Comparison of ENCODE assay signal across 19 cellular contexts in genomic region chr1:24864409-24864808, GRCh38.
DNase-seq lines count a peak whose midpoint lies in the region; ATAC-seq, FAIRE-seq and TF ChIP-seq lines count a peak whose summit lies in the region.
"Had no signal": no experiment of that assay in that cellular context is flagged by ENCODE, and none has a peak within 500 bp of the region (broad histone marks: within the 10 kb centered on the region; RNA-seq: fewer than 3 reads in every experiment).

No MANE protein-coding gene starts in this region.

- no peaks in the 10 kb centered on the region for H3K36me3 Mint-ChIP-seq in activated T-cell treated with anti-CD3 and anti-CD28 coated beads, Interleukin-2, amount 50 U/mL, for 72 hours (ENCODE audit: insufficient read depth in 2 of 2)

- DNase-seq in GM13976 (ENCODE audit: low spot score) = peak; percentile 35
- DNase-seq in NOMO-1 treated with dmso at 0.1 percent for 144 hours (lab: John Stamatoyannopoulos, UW; ENCODE audit: unreplicated experiment) = peak; percentile 72
- DNase-seq in H1 (ENCODE audit: low read depth in 1 of 2, low spot score in 2 of 2) = no peak
- DNase-seq in neuronal stem cell (ENCODE audit: low spot score) = no peak
- no peak for DNase-seq in NCI-H1092 (lab: John Stamatoyannopoulos, UW)
- DNase-seq in activated T-cell treated with anti-CD3 and anti-CD28 coated beads, Interleukin-2, amount 50 U/mL, for 72 hours = no peak
- no peak for DNase-seq in NCI-H446 (lab: John Stamatoyannopoulos, UW)
- DNase-seq: activated CD4-positive, alpha-beta T cell treated with anti-CD3 and anti-CD28 coated beads, Interleukin-2, amount 50 U/mL, for 48 hours; DMS53; gastrocnemius medialis; NCI-H1417 treated with DMSO at 0.1 percent for 48 hours; NCI-H524; T1000; thyroid gland had no signal

- H3K23ac ChIP-seq in H1 (ENCODE audit: insufficient read length) = no peak overlapping the region
- H3K23ac ChIP-seq in neuronal stem cell (ENCODE audit: low read depth, low read length, poor library complexity) = no peak overlapping the region

- 44% methylated on average over 6 of the region's 6 CpGs; no CpG with 5 or more reads in 1 of the 2 experiments for WGBS in H1 (ENCODE audit: extremely low coverage in 1 of 2, insufficient coverage in 1 of 2, insufficient read length in 1 of 2, insufficient replicate concordance in 2 of 2, low coverage in 1 of 2, low lambda C conversion rate in 2 of 2, missing lambda C conversion rate in 1 of 2), 2 experiments
- no CpG with 5 or more reads among the region's 6 CpGs for WGBS in neuronal stem cell (ENCODE audit: extremely low coverage in 2 of 2, insufficient read length in 2 of 2, insufficient replicate concordance in 1 of 2), 2 donors

- H3K4ac ChIP-seq in H1 (replicated peaks; ENCODE audit: insufficient read length, low read depth, low read length) (no peak overlapping the region), neuronal stem cell (ENCODE audit: low read length) (no peak overlapping the region)

- H3K9me3 ChIP-seq in H1 (ENCODE audit: insufficient read depth in 2 of 2, low read depth in 1 of 2, low read length in 1 of 2) = no peaks in the 10 kb centered on the region
- H3K9me3 ChIP-seq in neuronal stem cell (replicated peaks in 1 of 2; ENCODE audit: control insufficient read depth in 2 of 2, insufficient read depth in 1 of 2, low read depth in 1 of 2, low read length in 2 of 2) = no peaks in the 10 kb centered on the region
- H3K9me3 ChIP-seq: gastrocnemius medialis, thyroid gland had no signal

- POLR2A ChIA-PET in H1 (lab: Charles Lee; ENCODE audit: partially characterized antibody) = interaction anchor here (1.2 to 1.9 kb wide), 2 partner anchors 14 to 17 kb away, joined by 3 to 6 read pairs; no protein-coding TSS in a partner anchor

- H3K36me3 ChIP-seq in H1 (ENCODE audit: control insufficient read depth in 2 of 4, insufficient read depth in 4 of 4, low read length in 3 of 4) = no peaks in the 10 kb centered on the region
- no peaks in the 10 kb centered on the region for H3K36me3 ChIP-seq in neuronal stem cell (replicated peaks in 1 of 2; ENCODE audit: control insufficient read depth in 2 of 2, insufficient read depth in 2 of 2, low read length in 2 of 2)
- H3K36me3 ChIP-seq: gastrocnemius medialis, thyroid gland had no signal

- TF ChIP-seq RAD21 in H1 (IDR thresholded peaks at IDR 0.05 in 1 of 2, conservative IDR thresholded peaks at IDR 0.05 in 1 of 2; ENCODE audit: low read depth in 2 of 2, low read length in 2 of 2) = no peak; a peak in 1 of 4 replicates

- H3K27me3 ChIP-seq in H1 (replicated peaks in 1 of 4; ENCODE audit: control insufficient read depth in 3 of 4, extremely low read depth in 1 of 4, insufficient read depth in 3 of 4, low read length in 3 of 4) (peaks cover 0 to 6% (median 0%) of the 10 kb centered on the region in 4 experiments; a peak in 2 of 7 replicates), neuronal stem cell (ENCODE audit: control insufficient read depth in 3 of 3, insufficient read depth in 3 of 3, low read depth in 1 of 3, low read length in 3 of 3) (peaks cover 0 to 64% (median 0%) of the 10 kb centered on the region in 3 experiments)
- H3K27me3 ChIP-seq: thyroid gland had no signal

- no peaks in the 10 kb centered on the region for H3K79me2 ChIP-seq in H1 (ENCODE audit: control insufficient read depth in 1 of 2, insufficient read depth in 2 of 2, low read length in 2 of 2)

- no peak for FAIRE-seq in H1 (lab: Jason Lieb, UNC)
- FAIRE-seq: endometrium had no signal

- H3K27me3 Mint-ChIP-seq in activated T-cell treated with anti-CD3 and anti-CD28 coated beads, Interleukin-2, amount 50 U/mL, for 72 hours (ENCODE audit: low read depth) = no peaks in the 10 kb centered on the region
- H3K27me3 Mint-ChIP-seq: central memory CD8-positive, alpha-beta T cell had no signal

- H3K56ac ChIP-seq in H1 (replicated peaks; ENCODE audit: insufficient read length, low read depth, low read length) = no peak overlapping the region

- H3K23me2 ChIP-seq in H1 (ENCODE audit: low read depth, low read length) = no peaks in the 10 kb centered on the region

- H3K18ac ChIP-seq in H1 (ENCODE audit: extremely low read depth, low read length) = no peak overlapping the region
- H3K18ac ChIP-seq in neuronal stem cell (ENCODE audit: low read length) = no peak overlapping the region

- H2AFZ ChIP-seq in H1 (ENCODE audit: low read length) (no peak overlapping the region), neuronal stem cell (ENCODE audit: low read length) (peak overlapping the region; percentile 36)

- H3K9me3 Mint-ChIP-seq in activated T-cell treated with anti-CD3 and anti-CD28 coated beads, Interleukin-2, amount 50 U/mL, for 72 hours = no peaks in the 10 kb centered on the region
- H3K9me3 Mint-ChIP-seq: activated T-helper 17 cell treated with anti-CD3 and anti-CD28 coated beads, Interleukin-2, amount 50 U/mL, for 72 hours; central memory CD8-positive, alpha-beta T cell had no signal

- H3K9ac ChIP-seq in H1 (replicated peaks in 1 of 4; ENCODE audit: extremely low read depth in 1 of 4, low read depth in 3 of 4, low read length in 3 of 4) (no peak overlapping the region), neuronal stem cell (ENCODE audit: low read depth, low read length, poor library complexity) (no peak overlapping the region)

- no peak for TF ChIP-seq POLR2A in H1 (IDR thresholded peaks at IDR 0.05; ENCODE audit: control extremely low read depth in 1 of 2, low read depth in 2 of 2, low read length in 2 of 2)

- CTCF ChIA-PET in H1 (lab: Charles Lee; ENCODE audit: partially characterized antibody) = interaction anchor here (1.0 to 5.8 kb wide), 6 partner anchors 9 to 176 kb away, joined by 5 to 26 read pairs (median 8); no protein-coding TSS in a partner anchor

- H2BK12ac ChIP-seq in H1 (ENCODE audit: low read depth, low read length) (no peak overlapping the region), neuronal stem cell (ENCODE audit: low read length) (no peak overlapping the region)

- H4K91ac ChIP-seq in H1 (replicated peaks; ENCODE audit: insufficient read length, low read length) = no peak overlapping the region
- no peak overlapping the region for H4K91ac ChIP-seq in neuronal stem cell (ENCODE audit: low read depth, low read length, poor library complexity)

- H2AK5ac ChIP-seq in H1 (ENCODE audit: low read depth, low read length) (no peak overlapping the region), neuronal stem cell (ENCODE audit: low read depth, low read length) (no peak overlapping the region)

- H3K4me1 ChIP-seq in H1 (replicated peaks in 1 of 4; ENCODE audit: control insufficient read depth in 3 of 4, insufficient read depth in 4 of 4, low read length in 3 of 4) (peaks cover 0 to 4% (median 4%) of the 10 kb centered on the region in 4 experiments; a peak in 3 of 7 replicates), neuronal stem cell (ENCODE audit: control insufficient read depth in 2 of 2, insufficient read depth in 1 of 2, low read depth in 1 of 2, low read length in 2 of 2) (peaks cover 3 to 10% of the 10 kb centered on the region in 2 donors)
- H3K4me1 ChIP-seq: gastrocnemius medialis had no signal

- in situ Hi-C loops in GM13976 (cut with MboI; ENCODE audit: low sequenced_read_pairs, unreplicated experiment) = no loop called here

- H4K8ac ChIP-seq in H1 (ENCODE audit: extremely low read depth, insufficient read depth, low read length) = no peak overlapping the region; the same call in 1 of the 2 replicates
- no peak overlapping the region for H4K8ac ChIP-seq in neuronal stem cell (ENCODE audit: low read depth, low read length)

- TF ChIP-seq EP300 in H1 (IDR thresholded peaks at IDR 0.05; ENCODE audit: borderline replicate concordance in 1 of 2, low read depth in 2 of 2, low read length in 2 of 2) = no peak

- H4K5ac ChIP-seq in H1 (ENCODE audit: insufficient read length, low read depth, low read length) = no peak overlapping the region

- H4K20me1 ChIP-seq in H1 (replicated peaks in 1 of 2; ENCODE audit: control insufficient read depth in 1 of 2, insufficient read depth in 2 of 2, low read length in 2 of 2) = no peaks in the 10 kb centered on the region

- no peak for ATAC-seq in GM18498 (IDR thresholded peaks at IDR 0.05; ENCODE audit: unreplicated experiment)
- no peak for ATAC-seq in activated T-cell treated with anti-CD3 and anti-CD28 coated beads, Interleukin-2, amount 50 U/mL, for 72 hours (replicated peaks in 1 of 2)
- ATAC-seq: activated T-helper 17 cell treated with anti-CD3 and anti-CD28 coated beads, Interleukin-2, amount 50 U/mL, for 72 hours; gastrocnemius medialis; Right ventricle myocardium inferior had no signal

- H2BK15ac ChIP-seq in H1 (ENCODE audit: low read length) (0 out of 2 replicates have a peak overlapping the region, but pooled peaks have one; percentile 88), neuronal stem cell (ENCODE audit: low read length) (no peak overlapping the region)

- no peak overlapping the region for H2BK20ac ChIP-seq in H1 (ENCODE audit: low read length)

- no peak overlapping the region for H3K27ac Mint-ChIP-seq in activated T-cell treated with anti-CD3 and anti-CD28 coated beads, Interleukin-2, amount 50 U/mL, for 72 hours
- H3K27ac Mint-ChIP-seq: activated T-helper 17 cell treated with anti-CD3 and anti-CD28 coated beads, Interleukin-2, amount 50 U/mL, for 72 hours had no signal

- H2BK5ac ChIP-seq in H1 (ENCODE audit: low read depth, low read length) = no peak overlapping the region
- no peak overlapping the region for H2BK5ac ChIP-seq in neuronal stem cell (ENCODE audit: low read length)

- H3K27ac ChIP-seq in H1 (ENCODE audit: low read depth, low read length) (no peak overlapping the region), neuronal stem cell (replicated peaks; ENCODE audit: low read length) (no peak overlapping the region)
- H3K27ac ChIP-seq: gastrocnemius medialis, thyroid gland had no signal

- H3K4me2 ChIP-seq in H1 (ENCODE audit: insufficient read depth in 1 of 2, low read depth in 2 of 2, low read length in 2 of 2) = peak overlapping the region; percentile 37; a peak in 3 of 4 replicates
- no peak overlapping the region for H3K4me2 ChIP-seq in neuronal stem cell (ENCODE audit: insufficient read depth, low read length, poor library complexity, severe bottlenecking)

- no peak overlapping the region for H3K4me3 Mint-ChIP-seq in activated T-cell treated with anti-CD3 and anti-CD28 coated beads, Interleukin-2, amount 50 U/mL, for 72 hours
- H3K4me3 Mint-ChIP-seq: activated T-helper 17 cell treated with anti-CD3 and anti-CD28 coated beads, Interleukin-2, amount 50 U/mL, for 72 hours; central memory CD8-positive, alpha-beta T cell had no signal

- H3K14ac ChIP-seq in H1 (ENCODE audit: insufficient read length) (no peak overlapping the region), neuronal stem cell (ENCODE audit: low read length) (no peak overlapping the region)

- H3K4me1 Mint-ChIP-seq in activated T-cell treated with anti-CD3 and anti-CD28 coated beads, Interleukin-2, amount 50 U/mL, for 72 hours (ENCODE audit: low read depth) = no peaks in the 10 kb centered on the region
- H3K4me1 Mint-ChIP-seq: activated T-helper 17 cell treated with anti-CD3 and anti-CD28 coated beads, Interleukin-2, amount 50 U/mL, for 72 hours had no signal

- H3K4me3 ChIP-seq in H1 (ENCODE audit: extremely low read depth in 1 of 4, insufficient read depth in 2 of 4, low read depth in 3 of 4, low read length in 4 of 4) (no peak overlapping the region), neuronal stem cell (ENCODE audit: low read length in 2 of 2) (no peak overlapping the region)
- H3K4me3 ChIP-seq: gastrocnemius medialis, thyroid gland had no signal

- H3K79me1 ChIP-seq in H1 (ENCODE audit: low read depth, low read length) = no peaks in the 10 kb centered on the region
- no peaks in the 10 kb centered on the region for H3K79me1 ChIP-seq in neuronal stem cell (ENCODE audit: low read depth, low read length)

- H2BK120ac ChIP-seq in H1 (replicated peaks; ENCODE audit: low read depth, low read length) (no peak overlapping the region), neuronal stem cell (ENCODE audit: low read depth, low read length) (no peak overlapping the region)

- TF ChIP-seq CTCF in GM13976 (IDR thresholded peaks at IDR 0.05; ENCODE audit: borderline replicate concordance, control extremely low read depth, extremely low read depth, insufficient read depth, missing control alignments) (no peak), H1 (IDR thresholded peaks at IDR 0.05; ENCODE audit: control extremely low read depth in 1 of 3, insufficient read depth in 1 of 3, low read depth in 1 of 3, low read length in 3 of 3) (no peak)

Comparison
In these comparisons a context has a peak if more than half of its experiments do, and no peak if none do; other contexts are left out.
1. DNase-seq: peak in GM13976 (single experiment) and NOMO-1 treated with dmso at 0.1 percent for 144 hours (single experiment); none in H1 (0 of 2), neuronal stem cell (single experiment), NCI-H1092 (single experiment), activated T-cell treated with anti-CD3 and anti-CD28 coated beads, Interleukin-2, amount 50 U/mL, for 72 hours (0 of 2) and NCI-H446 (0 of 2).